ENCODE assay signal across 11 cellular contexts in genomic region chr5:119016125-119016774, GRCh38. TPM values are rescaled to one million over a fixed set of nuclear protein-coding genes. Genes with fewer than 3 reads are reported as not detected.
DNase-seq lines count a peak whose midpoint lies in the region; ATAC-seq and TF ChIP-seq lines count a peak whose summit lies in the region.
"Had no signal": no experiment of that assay in that cellular context is flagged by ENCODE, and none has a peak within 500 bp of the region (broad histone marks: within the 10 kb centered on the region; RNA-seq: fewer than 3 reads in every experiment).

No MANE protein-coding gene starts in this region.

- H3K36me3 ChIP-seq in A673 (ENCODE audit: insufficient read depth, low read length, poor library complexity, severe bottlenecking) (no peaks in the 10 kb centered on the region), neural progenitor cell (no peaks in the 10 kb centered on the region)
- H3K36me3 ChIP-seq: thyroid gland had no signal

- H3K9ac ChIP-seq in neural progenitor cell: no peak overlapping the region

- no peak overlapping the region for H3K4me2 ChIP-seq in neural progenitor cell

- intact Hi-C loops in A673 (cut with micrococcal nuclease; ENCODE audit: unreplicated experiment): no loop called here

- ATAC-seq in GM18499 (IDR thresholded peaks at IDR 0.05; ENCODE audit: insufficient read depth, unreplicated experiment): peak; percentile 86
- ATAC-seq in GM21360 (IDR thresholded peaks at IDR 0.05; ENCODE audit: unreplicated experiment): peak; percentile 62
- peak; percentile 59 for ATAC-seq in HG03064 (IDR thresholded peaks at IDR 0.05; ENCODE audit: low read depth, unreplicated experiment)
- ATAC-seq: natural killer cell treated with Interleukin-12 subunit alpha and Interleukin-12 subunit beta and Interleukin-15 and Interleukin-18, amount 100 ng/mL, for 72 hours had no signal

- no peaks in the 10 kb centered on the region for H3F3A ChIP-seq in neural progenitor cell (ENCODE audit: low read depth)

- no peak overlapping the region for H2AFZ ChIP-seq in neural progenitor cell (replicated peaks)

- H3K27ac Mint-ChIP-seq in neural progenitor cell: no peak overlapping the region
- H3K27ac Mint-ChIP-seq: natural killer cell treated with Interleukin-12 subunit alpha and Interleukin-12 subunit beta and Interleukin-15 and Interleukin-18, amount 100 ng/mL, for 72 hours had no signal

- TF ChIP-seq CTCF in A673 (conservative IDR thresholded peaks at IDR 0.05; ENCODE audit: low read depth, low read length) (no peak), neural progenitor cell (IDR thresholded peaks at IDR 0.05) (no peak)

- no peaks in the 10 kb centered on the region for H3K27me3 ChIP-seq in A673 (replicated peaks; ENCODE audit: insufficient read depth, low read depth, low read length, poor library complexity)
- H3K27me3 ChIP-seq in neural progenitor cell: no peaks in the 10 kb centered on the region
- H3K27me3 ChIP-seq: thyroid gland had no signal

- H3K4me3 Mint-ChIP-seq in neural progenitor cell: no peak overlapping the region
- H3K4me3 Mint-ChIP-seq: natural killer cell treated with Interleukin-12 subunit alpha and Interleukin-12 subunit beta and Interleukin-15 and Interleukin-18, amount 100 ng/mL, for 72 hours had no signal

- BruUV-seq in A673 (replicated peaks; lab: Mats Ljungman, UMichigan): no TSS peak

- DNase-seq in NOMO-1 treated with dmso at 0.1 percent for 144 hours (lab: John Stamatoyannopoulos, UW; ENCODE audit: unreplicated experiment) (peak; percentile 57), DMS153 (lab: John Stamatoyannopoulos, UW) (no peak), A673 (ENCODE audit: low spot score) (no peak), neural progenitor cell (ENCODE audit: low spot score) (no peak), DMS 273 treated with DMSO at 0.1 percent for 48 hours (lab: John Stamatoyannopoulos, UW) (no peak)
- DNase-seq: activated effector memory CD4-positive, alpha-beta T cell treated with anti-CD3 and anti-CD28 coated beads, Interleukin-2, amount 50 U/mL, for 16 hours; thyroid gland had no signal

- H3K27ac ChIP-seq in A673 (ENCODE audit: low read depth, low read length, poor library complexity, severe bottlenecking): no peak overlapping the region
- no peak overlapping the region for H3K27ac ChIP-seq in neural progenitor cell
- H3K27ac ChIP-seq: thyroid gland had no signal

- no peak overlapping the region for H3K4me3 ChIP-seq in A673 (ENCODE audit: low read depth, low read length, poor library complexity, severe bottlenecking)
- H3K4me3 ChIP-seq in neural progenitor cell: no peak overlapping the region
- H3K4me3 ChIP-seq: thyroid gland had no signal

- H3K36me3 Mint-ChIP-seq in neural progenitor cell: no peaks in the 10 kb centered on the region
- H3K36me3 Mint-ChIP-seq: natural killer cell treated with Interleukin-12 subunit alpha and Interleukin-12 subunit beta and Interleukin-15 and Interleukin-18, amount 100 ng/mL, for 72 hours had no signal

- CTCF ChIA-PET in A673 (lab: Charles Lee): no interaction called here

- H3K9me3 ChIP-seq in A673 (ENCODE audit: low read depth, low read length, poor library complexity, severe bottlenecking) (no peaks in the 10 kb centered on the region), neural progenitor cell (ENCODE audit: low read depth) (no peaks in the 10 kb centered on the region)
- H3K9me3 ChIP-seq: thyroid gland had no signal

- H3K4me1 ChIP-seq in A673 (ENCODE audit: insufficient read depth, low read length, poor library complexity, severe bottlenecking) (no peaks in the 10 kb centered on the region), neural progenitor cell (no peaks in the 10 kb centered on the region)
- H3K4me1 ChIP-seq: thyroid gland had no signal

- no peaks in the 10 kb centered on the region for H3K9me3 Mint-ChIP-seq in neural progenitor cell
- H3K9me3 Mint-ChIP-seq: natural killer cell treated with Interleukin-12 subunit alpha and Interleukin-12 subunit beta and Interleukin-15 and Interleukin-18, amount 100 ng/mL, for 72 hours had no signal

- H3K27me3 Mint-ChIP-seq in neural progenitor cell (ENCODE audit: insufficient read depth, low read depth): no peaks in the 10 kb centered on the region
- H3K27me3 Mint-ChIP-seq: natural killer cell treated with Interleukin-12 subunit alpha and Interleukin-12 subunit beta and Interleukin-15 and Interleukin-18, amount 100 ng/mL, for 72 hours had no signal

- POLR2A ChIA-PET in A673 (lab: Charles Lee; ENCODE audit: low non-redundant PET): no interaction called here

- no peaks in the 10 kb centered on the region for H3K79me2 ChIP-seq in neural progenitor cell (ENCODE audit: low read depth)

- H4K20me1 ChIP-seq in neural progenitor cell (ENCODE audit: low read depth): no peaks in the 10 kb centered on the region

- H3K4me1 Mint-ChIP-seq in neural progenitor cell: no peaks in the 10 kb centered on the region

RNA-seq across cellular contexts. Expression of gene DTWD2, which starts 27.9 kb away (rescaled TPM):
- 7.9 and 12.1 TPM in 2 replicates for total RNA-seq in A673 (2021)
- total RNA-seq in neural progenitor cell (ENCODE audit: low replicate concordance): 7.2 and 10.4 TPM in 2 replicates

RNA-seq across cellular contexts. Expression of gene DMXL1, which starts 54.6 kb away (rescaled TPM):
- 28.4 and 30.9 TPM in 2 replicates for total RNA-seq in A673 (2021)
- total RNA-seq in neural progenitor cell (ENCODE audit: low replicate concordance): 18.6 and 45.5 TPM in 2 replicates
